Comparison of ENCODE assay signal across 11 cellular contexts in genomic region chr9:75102177-75102790, GRCh38.
"Had no signal": no experiment of that assay in that cellular context is flagged by ENCODE, and none has a peak within 500 bp of the region (broad histone marks: within the 10 kb centered on the region; RNA-seq: fewer than 3 reads in every experiment).

No MANE protein-coding gene starts in this region.

- H3K9me3 Mint-ChIP-seq: activated CD4-positive, alpha-beta T cell treated with anti-CD3 and anti-CD28 coated beads, Interleukin-2, amount 10 ng/mL, durations not matched to agents 7 days and 5 days; activated naive CD4-positive, alpha-beta T cell treated with anti-CD3 and anti-CD28 coated beads, Interleukin-2, amount 10 ng/mL, durations not matched to agents 7 days and 5 days; stimulated activated naive CD8-positive, alpha-beta T cell treated with anti-CD3 and anti-CD28 coated beads, Interleukin-15, amount 100 ng/mL, for 72 hours had no signal

- H3K36me3 ChIP-seq: pancreas, thoracic aorta had no signal

- H3K9me3 ChIP-seq: esophagus squamous epithelium, pancreas, thoracic aorta had no signal

- H3K27ac Mint-ChIP-seq: activated naive CD4-positive, alpha-beta T cell treated with anti-CD3 and anti-CD28 coated beads, Interleukin-2, amount 10 ng/mL, durations not matched to agents 7 days and 5 days had no signal

- H3K27ac ChIP-seq: pancreas, thoracic aorta had no signal

- DNase-seq: activated CD4-positive, alpha-beta T cell treated with anti-CD3 and anti-CD28 coated beads, Interleukin-2, amount 10 ng/mL, durations not matched to agents 7 days and 5 days; activated naive CD4-positive, alpha-beta T cell treated with anti-CD3 and anti-CD28 coated beads, Interleukin-2, amount 10 ng/mL, durations not matched to agents 7 days and 5 days; esophagus squamous epithelium; foreskin fibroblast; left colon; pancreas; stimulated activated CD4-positive, alpha-beta T cell treated with anti-CD3 and anti-CD28 coated beads, Interleukin-4, amount 100 ng/mL, for 1 hour; stimulated activated CD8-positive, alpha-beta memory T cell treated with anti-CD3 and anti-CD28 coated beads, Interleukin-4, amount 100 ng/mL, for 48 hours; stimulated activated naive CD8-positive, alpha-beta T cell treated with anti-CD3 and anti-CD28 coated beads, Interleukin-15, amount 100 ng/mL, for 72 hours had no signal

- H3K4me3 Mint-ChIP-seq: activated CD4-positive, alpha-beta T cell treated with anti-CD3 and anti-CD28 coated beads, Interleukin-2, amount 10 ng/mL, durations not matched to agents 7 days and 5 days; activated naive CD4-positive, alpha-beta T cell treated with anti-CD3 and anti-CD28 coated beads, Interleukin-2, amount 10 ng/mL, durations not matched to agents 7 days and 5 days; stimulated activated naive CD8-positive, alpha-beta T cell treated with anti-CD3 and anti-CD28 coated beads, Interleukin-15, amount 100 ng/mL, for 72 hours had no signal

- ATAC-seq: left colon; pancreas; stimulated activated naive CD8-positive, alpha-beta T cell treated with anti-CD3 and anti-CD28 coated beads, Interleukin-15, amount 100 ng/mL, for 72 hours had no signal

- H3K27me3 ChIP-seq: esophagus squamous epithelium, pancreas had no signal

- H3K27me3 Mint-ChIP-seq: activated CD4-positive, alpha-beta T cell treated with anti-CD3 and anti-CD28 coated beads, Interleukin-2, amount 10 ng/mL, durations not matched to agents 7 days and 5 days; activated naive CD4-positive, alpha-beta T cell treated with anti-CD3 and anti-CD28 coated beads, Interleukin-2, amount 10 ng/mL, durations not matched to agents 7 days and 5 days; stimulated activated naive CD8-positive, alpha-beta T cell treated with anti-CD3 and anti-CD28 coated beads, Interleukin-15, amount 100 ng/mL, for 72 hours had no signal

- H3K4me3 ChIP-seq: esophagus squamous epithelium, lung, pancreas, thoracic aorta had no signal
